1 cellular context compared by ENCODE assay signal in the genomic region with DNA sequence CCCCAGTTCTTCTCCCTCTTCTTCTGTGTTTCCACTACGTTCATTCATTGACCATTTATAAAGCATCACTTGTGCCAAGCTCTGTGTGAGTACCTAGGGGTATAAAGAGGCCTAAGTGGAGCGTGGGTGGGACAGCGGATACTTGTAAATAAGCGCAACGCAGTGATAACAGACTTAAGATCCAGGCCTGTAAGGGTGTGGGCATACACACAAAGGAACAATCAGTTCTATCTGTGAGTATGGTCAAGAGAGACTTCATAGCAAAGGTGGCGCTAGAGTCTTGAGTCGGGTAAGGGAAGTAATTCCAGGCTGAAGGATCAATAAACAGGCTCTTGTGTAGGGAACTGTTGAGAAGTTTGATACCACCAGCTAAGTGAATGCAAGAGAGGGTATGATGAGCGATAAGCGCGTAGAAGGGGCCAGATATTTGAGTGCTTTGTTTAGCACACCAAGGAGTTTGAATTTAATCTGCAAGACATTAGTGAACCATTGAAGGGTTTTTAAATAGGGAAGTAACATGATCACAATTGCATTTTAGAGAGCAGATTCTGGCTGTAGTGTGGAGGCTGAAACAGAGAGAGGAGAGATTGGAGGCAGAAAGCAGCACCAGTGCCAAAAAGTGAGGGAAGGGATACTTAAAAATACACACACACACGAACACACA.
TF ChIP-seq lines count a peak whose summit lies in the region.

No MANE protein-coding gene starts in this region.

TF ChIP-seq in HCT116, 20 proteins besides CTCF, POLR2A, EP300 and RAD21 (continued from another document):
- TF ChIP-seq, protein P1, sequence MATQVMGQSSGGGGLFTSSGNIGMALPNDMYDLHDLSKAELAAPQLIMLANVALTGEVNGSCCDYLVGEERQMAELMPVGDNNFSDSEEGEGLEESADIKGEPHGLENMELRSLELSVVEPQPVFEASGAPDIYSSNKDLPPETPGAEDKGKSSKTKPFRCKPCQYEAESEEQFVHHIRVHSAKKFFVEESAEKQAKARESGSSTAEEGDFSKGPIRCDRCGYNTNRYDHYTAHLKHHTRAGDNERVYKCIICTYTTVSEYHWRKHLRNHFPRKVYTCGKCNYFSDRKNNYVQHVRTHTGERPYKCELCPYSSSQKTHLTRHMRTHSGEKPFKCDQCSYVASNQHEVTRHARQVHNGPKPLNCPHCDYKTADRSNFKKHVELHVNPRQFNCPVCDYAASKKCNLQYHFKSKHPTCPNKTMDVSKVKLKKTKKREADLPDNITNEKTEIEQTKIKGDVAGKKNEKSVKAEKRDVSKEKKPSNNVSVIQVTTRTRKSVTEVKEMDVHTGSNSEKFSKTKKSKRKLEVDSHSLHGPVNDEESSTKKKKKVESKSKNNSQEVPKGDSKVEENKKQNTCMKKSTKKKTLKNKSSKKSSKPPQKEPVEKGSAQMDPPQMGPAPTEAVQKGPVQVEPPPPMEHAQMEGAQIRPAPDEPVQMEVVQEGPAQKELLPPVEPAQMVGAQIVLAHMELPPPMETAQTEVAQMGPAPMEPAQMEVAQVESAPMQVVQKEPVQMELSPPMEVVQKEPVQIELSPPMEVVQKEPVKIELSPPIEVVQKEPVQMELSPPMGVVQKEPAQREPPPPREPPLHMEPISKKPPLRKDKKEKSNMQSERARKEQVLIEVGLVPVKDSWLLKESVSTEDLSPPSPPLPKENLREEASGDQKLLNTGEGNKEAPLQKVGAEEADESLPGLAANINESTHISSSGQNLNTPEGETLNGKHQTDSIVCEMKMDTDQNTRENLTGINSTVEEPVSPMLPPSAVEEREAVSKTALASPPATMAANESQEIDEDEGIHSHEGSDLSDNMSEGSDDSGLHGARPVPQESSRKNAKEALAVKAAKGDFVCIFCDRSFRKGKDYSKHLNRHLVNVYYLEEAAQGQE (IDR thresholded peaks at IDR 0.05; ENCODE audit: low read depth) = no peak
- TF ChIP-seq SP1 (IDR thresholded peaks at IDR 0.05; ENCODE audit: low read depth) = no peak
- TF ChIP-seq TCF7L2 (IDR thresholded peaks at IDR 0.05; ENCODE audit: borderline replicate concordance, extremely low read depth, insufficient read depth, insufficient read length) = no peak
